Comparison of ENCODE assay signal across 1 cellular context in genomic region chr11:14336507-14337503, GRCh38.
TF ChIP-seq lines count a peak whose summit lies in the region.

No MANE protein-coding gene starts in this region.

TF ChIP-seq in HepG2, 621 proteins besides CTCF, POLR2A, EP300 and RAD21 (continued from another document):
- no peak for TF ChIP-seq ZNF513 (CRISPR knock-in tag; conservative IDR thresholded peaks at IDR 0.05)
- TF ChIP-seq ZNF644 (CRISPR knock-in tag; IDR thresholded peaks at IDR 0.05; ENCODE audit: low read depth): peak; percentile 76
- no peak for TF ChIP-seq POLR2AphosphoS5 (IDR thresholded peaks at IDR 0.05; ENCODE audit: low read depth, low read length)
- TF ChIP-seq FOXO1 (CRISPR knock-in tag; IDR thresholded peaks at IDR 0.05): peak; percentile 27; the same call in 1 of the 2 replicates
- peak; percentile 58 for TF ChIP-seq SAP130 (CRISPR knock-in tag; IDR thresholded peaks at IDR 0.05; ENCODE audit: low read depth)
- TF ChIP-seq, protein P1, sequence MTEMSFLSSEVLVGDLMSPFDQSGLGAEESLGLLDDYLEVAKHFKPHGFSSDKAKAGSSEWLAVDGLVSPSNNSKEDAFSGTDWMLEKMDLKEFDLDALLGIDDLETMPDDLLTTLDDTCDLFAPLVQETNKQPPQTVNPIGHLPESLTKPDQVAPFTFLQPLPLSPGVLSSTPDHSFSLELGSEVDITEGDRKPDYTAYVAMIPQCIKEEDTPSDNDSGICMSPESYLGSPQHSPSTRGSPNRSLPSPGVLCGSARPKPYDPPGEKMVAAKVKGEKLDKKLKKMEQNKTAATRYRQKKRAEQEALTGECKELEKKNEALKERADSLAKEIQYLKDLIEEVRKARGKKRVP (CRISPR knock-in tag; IDR thresholded peaks at IDR 0.05): peak in 1 of 2 experiments; percentile 92; a peak in 2 of 4 replicates
- peak; percentile 48; the same call in 1 of the 2 replicates for TF ChIP-seq GATAD2A (CRISPR knock-in tag; IDR thresholded peaks at IDR 0.05)
- no peak for TF ChIP-seq MAZ (IDR thresholded peaks at IDR 0.05; ENCODE audit: borderline replicate concordance, low read depth, low read length)
- TF ChIP-seq MAZ (CRISPR knock-in tag; IDR thresholded peaks at IDR 0.05; ENCODE audit: low read depth): no peak
- no peak for TF ChIP-seq ZNF546 (CRISPR knock-in tag; conservative IDR thresholded peaks at IDR 0.05)
- no peak for TF ChIP-seq ZNF446 (CRISPR knock-in tag; IDR thresholded peaks at IDR 0.05)
- TF ChIP-seq, protein P2, sequence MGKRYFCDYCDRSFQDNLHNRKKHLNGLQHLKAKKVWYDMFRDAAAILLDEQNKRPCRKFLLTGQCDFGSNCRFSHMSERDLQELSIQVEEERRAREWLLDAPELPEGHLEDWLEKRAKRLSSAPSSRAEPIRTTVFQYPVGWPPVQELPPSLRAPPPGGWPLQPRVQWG (CRISPR knock-in tag; IDR thresholded peaks at IDR 0.05; ENCODE audit: borderline replicate concordance, low read depth): no peak
- TF ChIP-seq ZNF12 (CRISPR knock-in tag; IDR thresholded peaks at IDR 0.05): peak; percentile 18; the same call in 1 of the 2 replicates
- peak; percentile 99 for TF ChIP-seq ZNF317 (CRISPR knock-in tag; IDR thresholded peaks at IDR 0.05)
- TF ChIP-seq SNAPC2 (CRISPR knock-in tag; IDR thresholded peaks at IDR 0.05): no peak
- TF ChIP-seq CEBPG (CRISPR knock-in tag; IDR thresholded peaks at IDR 0.05): 0 out of 2 replicates have a peak, but pooled peaks have one; percentile 27
- TF ChIP-seq, protein P3, sequence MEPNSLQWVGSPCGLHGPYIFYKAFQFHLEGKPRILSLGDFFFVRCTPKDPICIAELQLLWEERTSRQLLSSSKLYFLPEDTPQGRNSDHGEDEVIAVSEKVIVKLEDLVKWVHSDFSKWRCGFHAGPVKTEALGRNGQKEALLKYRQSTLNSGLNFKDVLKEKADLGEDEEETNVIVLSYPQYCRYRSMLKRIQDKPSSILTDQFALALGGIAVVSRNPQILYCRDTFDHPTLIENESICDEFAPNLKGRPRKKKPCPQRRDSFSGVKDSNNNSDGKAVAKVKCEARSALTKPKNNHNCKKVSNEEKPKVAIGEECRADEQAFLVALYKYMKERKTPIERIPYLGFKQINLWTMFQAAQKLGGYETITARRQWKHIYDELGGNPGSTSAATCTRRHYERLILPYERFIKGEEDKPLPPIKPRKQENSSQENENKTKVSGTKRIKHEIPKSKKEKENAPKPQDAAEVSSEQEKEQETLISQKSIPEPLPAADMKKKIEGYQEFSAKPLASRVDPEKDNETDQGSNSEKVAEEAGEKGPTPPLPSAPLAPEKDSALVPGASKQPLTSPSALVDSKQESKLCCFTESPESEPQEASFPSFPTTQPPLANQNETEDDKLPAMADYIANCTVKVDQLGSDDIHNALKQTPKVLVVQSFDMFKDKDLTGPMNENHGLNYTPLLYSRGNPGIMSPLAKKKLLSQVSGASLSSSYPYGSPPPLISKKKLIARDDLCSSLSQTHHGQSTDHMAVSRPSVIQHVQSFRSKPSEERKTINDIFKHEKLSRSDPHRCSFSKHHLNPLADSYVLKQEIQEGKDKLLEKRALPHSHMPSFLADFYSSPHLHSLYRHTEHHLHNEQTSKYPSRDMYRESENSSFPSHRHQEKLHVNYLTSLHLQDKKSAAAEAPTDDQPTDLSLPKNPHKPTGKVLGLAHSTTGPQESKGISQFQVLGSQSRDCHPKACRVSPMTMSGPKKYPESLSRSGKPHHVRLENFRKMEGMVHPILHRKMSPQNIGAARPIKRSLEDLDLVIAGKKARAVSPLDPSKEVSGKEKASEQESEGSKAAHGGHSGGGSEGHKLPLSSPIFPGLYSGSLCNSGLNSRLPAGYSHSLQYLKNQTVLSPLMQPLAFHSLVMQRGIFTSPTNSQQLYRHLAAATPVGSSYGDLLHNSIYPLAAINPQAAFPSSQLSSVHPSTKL (CRISPR knock-in tag; IDR thresholded peaks at IDR 0.05): peak; percentile 64
- TF ChIP-seq FOSL2 (CRISPR knock-in tag; IDR thresholded peaks at IDR 0.05): peak; percentile 96
- TF ChIP-seq MIER3 (CRISPR knock-in tag; IDR thresholded peaks at IDR 0.05; ENCODE audit: borderline replicate concordance): 0 out of 2 replicates have a peak, but pooled peaks have one; percentile 40
- TF ChIP-seq ATF3 (CRISPR knock-in tag; IDR thresholded peaks at IDR 0.05): peak; percentile 42; the same call in 1 of the 2 replicates
- peak; percentile 62; the same call in 1 of the 2 replicates for TF ChIP-seq HOMEZ (CRISPR knock-in tag; IDR thresholded peaks at IDR 0.05; ENCODE audit: low read depth)
- TF ChIP-seq FOXA3 (CRISPR knock-in tag; IDR thresholded peaks at IDR 0.05): peak; percentile 67
- TF ChIP-seq NR3C1 (CRISPR knock-in tag; IDR thresholded peaks at IDR 0.05): no peak
- no peak for TF ChIP-seq SOX6 (IDR thresholded peaks at IDR 0.05)
- peak; percentile 81 for TF ChIP-seq SOX6 (CRISPR knock-in tag; IDR thresholded peaks at IDR 0.05)
- peak; percentile 85; the same call in 1 of the 2 replicates for TF ChIP-seq SOX5 (CRISPR knock-in tag; IDR thresholded peaks at IDR 0.05; ENCODE audit: borderline replicate concordance)
- TF ChIP-seq ZNF10 (CRISPR knock-in tag; IDR thresholded peaks at IDR 0.05; ENCODE audit: borderline replicate concordance, low read depth): no peak
- TF ChIP-seq CREB1 (IDR thresholded peaks at IDR 0.05): peak; percentile 64
- TF ChIP-seq CREB1 (CRISPR knock-in tag; IDR thresholded peaks at IDR 0.05): no peak
- TF ChIP-seq ZNF737 (CRISPR knock-in tag; IDR thresholded peaks at IDR 0.05; ENCODE audit: borderline replicate concordance): no peak
- 0 out of 2 replicates have a peak, but pooled peaks have one; percentile 18 for TF ChIP-seq THAP11 (CRISPR knock-in tag; IDR thresholded peaks at IDR 0.05)
- 0 out of 2 replicates have a peak, but pooled peaks have one; percentile 23 for TF ChIP-seq MAFF (IDR thresholded peaks at IDR 0.05; ENCODE audit: low read depth, low read length)
- TF ChIP-seq POGZ (CRISPR knock-in tag; IDR thresholded peaks at IDR 0.05): 0 out of 2 replicates have a peak, but pooled peaks have one; percentile 20
- TF ChIP-seq ZNF670 (CRISPR knock-in tag; IDR thresholded peaks at IDR 0.05; ENCODE audit: borderline replicate concordance): no peak
- no peak for TF ChIP-seq FOXA1 (IDR thresholded peaks at IDR 0.05)
- peak; percentile 51 for TF ChIP-seq FOXA1 (CRISPR knock-in tag; IDR thresholded peaks at IDR 0.05)
- TF ChIP-seq, protein P4, sequence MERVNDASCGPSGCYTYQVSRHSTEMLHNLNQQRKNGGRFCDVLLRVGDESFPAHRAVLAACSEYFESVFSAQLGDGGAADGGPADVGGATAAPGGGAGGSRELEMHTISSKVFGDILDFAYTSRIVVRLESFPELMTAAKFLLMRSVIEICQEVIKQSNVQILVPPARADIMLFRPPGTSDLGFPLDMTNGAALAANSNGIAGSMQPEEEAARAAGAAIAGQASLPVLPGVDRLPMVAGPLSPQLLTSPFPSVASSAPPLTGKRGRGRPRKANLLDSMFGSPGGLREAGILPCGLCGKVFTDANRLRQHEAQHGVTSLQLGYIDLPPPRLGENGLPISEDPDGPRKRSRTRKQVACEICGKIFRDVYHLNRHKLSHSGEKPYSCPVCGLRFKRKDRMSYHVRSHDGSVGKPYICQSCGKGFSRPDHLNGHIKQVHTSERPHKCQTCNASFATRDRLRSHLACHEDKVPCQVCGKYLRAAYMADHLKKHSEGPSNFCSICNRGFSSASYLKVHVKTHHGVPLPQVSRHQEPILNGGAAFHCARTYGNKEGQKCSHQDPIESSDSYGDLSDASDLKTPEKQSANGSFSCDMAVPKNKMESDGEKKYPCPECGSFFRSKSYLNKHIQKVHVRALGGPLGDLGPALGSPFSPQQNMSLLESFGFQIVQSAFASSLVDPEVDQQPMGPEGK (CRISPR knock-in tag; IDR thresholded peaks at IDR 0.05): no peak
- TF ChIP-seq POLR2AphosphoS2 (IDR thresholded peaks at IDR 0.05; ENCODE audit: low read depth, low read length): 0 out of 2 replicates have a peak, but pooled peaks have one; percentile 48
- TF ChIP-seq FOXK1 (CRISPR knock-in tag; IDR thresholded peaks at IDR 0.05; ENCODE audit: borderline replicate concordance, low read depth): peak; percentile 40; the same call in 1 of the 2 replicates
TF ChIP-seq in HepG2: peak in this region for 30.
